Comparison of ENCODE assay signal across 8 cellular contexts in genomic region chr22:42648017-42648367, GRCh38. TPM values are rescaled to one million over a fixed set of nuclear protein-coding genes. Genes with fewer than 3 reads are reported as not detected.
A peak's percentile ranks its signal among the peaks of the same experiment; 100 is the strongest.
DNase-seq lines count a peak whose midpoint lies in the region; ATAC-seq, FAIRE-seq and TF ChIP-seq lines count a peak whose summit lies in the region.

No MANE protein-coding gene starts in this region.

- H3K9me3 Mint-ChIP-seq in H9 = no peaks in the 10 kb centered on the region; a peak in 1 of 5 replicates
- H3K9me3 Mint-ChIP-seq in activated CD4-positive, alpha-beta memory T cell treated with anti-CD3 and anti-CD28 coated beads for 36 hours = no peaks in the 10 kb centered on the region

- no peak overlapping the region for H4K5ac ChIP-seq in H9 (ENCODE audit: insufficient read length, low read depth, low read length)

- H3K79me1 ChIP-seq in H9 (ENCODE audit: insufficient read depth, low read depth, low read length, poor library complexity, severe bottlenecking) = peaks cover 7% of the 10 kb centered on the region

- DNase-seq in H9 = no peak
- DNase-seq in activated CD4-positive, alpha-beta memory T cell treated with anti-CD3 and anti-CD28 coated beads for 36 hours = no peak
- no peak for DNase-seq in GM12891 (ENCODE audit: insufficient read length, low spot score)
- no peak for DNase-seq in hippocampal formation (lab: John Stamatoyannopoulos, UW)

- H4K20me1 ChIP-seq in H9 (ENCODE audit: control insufficient read depth, insufficient read depth, insufficient read length) = no peaks in the 10 kb centered on the region

- H3K23me2 ChIP-seq in H9 (ENCODE audit: insufficient read length, low read depth, low read length, poor library complexity, severe bottlenecking) = peaks cover 13% of the 10 kb centered on the region

- H2BK5ac ChIP-seq in H9 (ENCODE audit: insufficient read length, low read length) = no peak overlapping the region

- no peak overlapping the region for H3K27ac ChIP-seq in H9 (ENCODE audit: insufficient read length, low read depth, low read length)
- H3K27ac ChIP-seq in gastroesophageal sphincter = peak overlapping the region in 3 of 4 donors; percentile 92 to 94 (median 93)
- H3K27ac ChIP-seq in skeletal muscle tissue (ENCODE audit: low read depth, low read length) = peak overlapping the region; percentile 95

- H3K4ac ChIP-seq in H9 (ENCODE audit: low read depth, low read length) = no peak overlapping the region

- H3K9me3 ChIP-seq in H9 (ENCODE audit: control insufficient read depth, low read depth, low read length) (no peaks in the 10 kb centered on the region), gastroesophageal sphincter (no peaks in the 10 kb centered on the region), skeletal muscle tissue (ENCODE audit: control insufficient read depth in 3 of 3, low read length in 3 of 3) (no peaks in the 10 kb centered on the region)

- no peak overlapping the region for H4K8ac ChIP-seq in H9 (replicated peaks; ENCODE audit: insufficient read length, low read depth, low read length)

- TF ChIP-seq POLR2A in gastroesophageal sphincter (IDR thresholded peaks at IDR 0.05) (no peak), GM12891 (IDR thresholded peaks at IDR 0.05; ENCODE audit: low read depth, low read length) (no peak)

- H3K36me3 ChIP-seq in gastroesophageal sphincter (no peaks in the 10 kb centered on the region), skeletal muscle tissue (ENCODE audit: control insufficient read depth in 3 of 3, insufficient read depth in 3 of 3, low read length in 3 of 3) (no peaks in the 10 kb centered on the region)

- H3K27me3 Mint-ChIP-seq in H9 (ENCODE audit: low read depth) = no peaks in the 10 kb centered on the region; the same call in 1 of the 2 replicates
- no peaks in the 10 kb centered on the region for H3K27me3 Mint-ChIP-seq in activated CD4-positive, alpha-beta memory T cell treated with anti-CD3 and anti-CD28 coated beads for 36 hours

- no peak for ATAC-seq in gastroesophageal sphincter
- ATAC-seq in HG03175 (IDR thresholded peaks at IDR 0.05; ENCODE audit: unreplicated experiment) = no peak
- ATAC-seq in GM19397 (IDR thresholded peaks at IDR 0.05; ENCODE audit: unreplicated experiment) = no peak

- H3K23ac ChIP-seq in H9 (ENCODE audit: insufficient read length, low read depth, low read length) = no peak overlapping the region

- TF ChIP-seq CTCF in H9 (conservative IDR thresholded peaks at IDR 0.05) = no peak
- no peak for TF ChIP-seq CTCF in gastroesophageal sphincter (IDR thresholded peaks at IDR 0.05)

- FAIRE-seq in GM12891 (lab: Jason Lieb, UNC) = no peak

- peak overlapping the region; percentile 85 to 98 for H3K4me3 Mint-ChIP-seq in H9
- H3K4me3 Mint-ChIP-seq in activated CD4-positive, alpha-beta memory T cell treated with anti-CD3 and anti-CD28 coated beads for 36 hours = peak overlapping the region; percentile 89

- intact Hi-C loops in activated CD4-positive, alpha-beta memory T cell treated with anti-CD3 and anti-CD28 coated beads for 36 hours (cut with micrococcal nuclease) = loop anchor here (2.0 kb wide), 1 partner anchor 33 kb away; the partner anchor contains the start of gene POLDIP3

- H3T11ph ChIP-seq in H9 (ENCODE audit: low read length) = no peak overlapping the region

- H3K4me1 Mint-ChIP-seq in H9 = peaks cover 29 to 48% of the 10 kb centered on the region in 2 experiments
- peaks cover 22% of the 10 kb centered on the region for H3K4me1 Mint-ChIP-seq in activated CD4-positive, alpha-beta memory T cell treated with anti-CD3 and anti-CD28 coated beads for 36 hours (ENCODE audit: low read depth)

- no peak overlapping the region for H4K91ac ChIP-seq in H9 (ENCODE audit: insufficient read length, low read depth, low read length)

- no CpG with 5 or more reads among the region's 4 CpGs for WGBS in H9 (ENCODE audit: extremely low coverage, insufficient read length, low lambda C conversion rate)
- WGBS in gastroesophageal sphincter (ENCODE audit: low coverage in 1 of 2), 2 donors = 50% methylated on average over 1 of the region's 4 CpGs; no CpG with 5 or more reads in 1 of the 2 donors

- no peak overlapping the region for H2BK12ac ChIP-seq in H9 (ENCODE audit: insufficient read length, low read depth, low read length)

- no peak overlapping the region for H2AFZ ChIP-seq in H9 (ENCODE audit: low read length)

- no peak overlapping the region for H2BK15ac ChIP-seq in H9 (ENCODE audit: low read depth, low read length)

- H2AK5ac ChIP-seq in H9 (ENCODE audit: insufficient read length, low read length) = no peak overlapping the region

- H3K9ac ChIP-seq in H9 (ENCODE audit: extremely low read depth, insufficient read length, low read length) = no peak overlapping the region
- peak overlapping the region; percentile 96 to 99 (median 98) for H3K9ac ChIP-seq in skeletal muscle tissue (ENCODE audit: low read depth in 1 of 3, low read length in 3 of 3)

- H3K56ac ChIP-seq in H9 (ENCODE audit: insufficient read length, low read depth, low read length) = no peak overlapping the region

- no peak overlapping the region for H3K18ac ChIP-seq in H9 (ENCODE audit: insufficient read length, low read depth, low read length)

- TF ChIP-seq EP300 in gastroesophageal sphincter (IDR thresholded peaks at IDR 0.05) = no peak

- no peak overlapping the region for H2BK20ac ChIP-seq in H9 (ENCODE audit: low read depth, low read length, poor library complexity, severe bottlenecking)

- H3K27me3 ChIP-seq in H9 (ENCODE audit: insufficient read depth, low read length) (no peaks in the 10 kb centered on the region), gastroesophageal sphincter (no peaks in the 10 kb centered on the region), skeletal muscle tissue (ENCODE audit: control insufficient read depth in 3 of 3, insufficient read depth in 3 of 3, low read length in 3 of 3) (no peaks in the 10 kb centered on the region)

- peaks cover 7% of the 10 kb centered on the region; the same call in 1 of the 2 replicates for H3K4me1 ChIP-seq in H9 (ENCODE audit: insufficient read depth, low read length)
- peaks cover 0 to 60% (median 54%) of the 10 kb centered on the region in 3 donors for H3K4me1 ChIP-seq in gastroesophageal sphincter
- peaks cover 53 to 59% (median 56%) of the 10 kb centered on the region in 3 donors for H3K4me1 ChIP-seq in skeletal muscle tissue (ENCODE audit: control insufficient read depth in 3 of 3, insufficient read depth in 3 of 3, low read length in 3 of 3)

- H2BK120ac ChIP-seq in H9 (ENCODE audit: low read depth, low read length, poor library complexity, severe bottlenecking) = no peak overlapping the region

- CTCF ChIA-PET in activated CD4-positive, alpha-beta memory T cell treated with anti-CD3 and anti-CD28 coated beads for 36 hours (lab: Charles Lee) = interaction anchor here (0.9 kb wide), 1 partner anchor 27 kb away, joined by 4 read pairs; no protein-coding TSS in a partner anchor

- no peak overlapping the region for H3K27ac Mint-ChIP-seq in H9
- H3K27ac Mint-ChIP-seq in activated CD4-positive, alpha-beta memory T cell treated with anti-CD3 and anti-CD28 coated beads for 36 hours = no peak overlapping the region

- peak overlapping the region; percentile 78 to 87 for H3K4me3 ChIP-seq in gastroesophageal sphincter
- H3K4me3 ChIP-seq in skeletal muscle tissue (ENCODE audit: low read length in 3 of 3) = peak overlapping the region; percentile 98 to 99 (median 99)

- POLR2A ChIA-PET in activated CD4-positive, alpha-beta memory T cell treated with anti-CD3 and anti-CD28 coated beads for 36 hours (lab: Charles Lee) = interaction anchor here (1.0 to 5.7 kb wide), 2 partner anchors 33 to 540 kb away, joined by 3 to 45 read pairs; partner anchors contain the start of gene POLDIP3

- no peaks in the 10 kb centered on the region; the same call in 1 of the 2 replicates for H3K79me2 ChIP-seq in H9 (ENCODE audit: insufficient read depth, low read length)

- H3K36me3 Mint-ChIP-seq in H9 (ENCODE audit: insufficient read depth in 1 of 3, low read depth in 3 of 3) = no peaks in the 10 kb centered on the region
- no peaks in the 10 kb centered on the region for H3K36me3 Mint-ChIP-seq in activated CD4-positive, alpha-beta memory T cell treated with anti-CD3 and anti-CD28 coated beads for 36 hours

- peak overlapping the region; percentile 99 for H3K4me2 ChIP-seq in H9 (ENCODE audit: insufficient read depth, insufficient read length, low read length)

- no peak overlapping the region for H3K14ac ChIP-seq in H9 (ENCODE audit: insufficient read depth, low read length)

TF ChIP-seq in GM12891, 5 proteins besides CTCF, POLR2A, EP300 and RAD21:
- TF ChIP-seq TAF1 (IDR thresholded peaks at IDR 0.05; ENCODE audit: low read depth, low read length) (no peak), PAX5 (IDR thresholded peaks at IDR 0.05; ENCODE audit: insufficient read depth, low read length, severe bottlenecking) (no peak), POLR2AphosphoS5 (IDR thresholded peaks at IDR 0.05; ENCODE audit: low read depth, low read length) (no peak), POU2F2 (IDR thresholded peaks at IDR 0.05; ENCODE audit: low read depth, low read length) (no peak)

RNA-seq across cellular contexts. Expression of gene CYB5R3, which starts 1.2 kb away (rescaled TPM):
- total RNA-seq in H9 (2021) (97.4 and 99.7 TPM in 2 replicates), gastroesophageal sphincter (100 to 1,000 TPM; 127 to 268 (median 155) TPM), skeletal muscle tissue (28.7 TPM)
- total RNA-seq in activated CD4-positive, alpha-beta memory T cell treated with anti-CD3 and anti-CD28 coated beads for 36 hours = 10 to 100 TPM; 73.7 to 77.6 TPM
- polyA plus RNA-seq in GM12891 (2012; ENCODE audit: low read depth, missing spikeins) = 87.7 TPM

RNA-seq across cellular contexts. Expression of gene ATP5MGL, which starts 7.6 kb away (rescaled TPM):
- total RNA-seq in H9 (2021) (0.48 and 0.68 TPM in 2 replicates), gastroesophageal sphincter (1 to 10 TPM in 1 of 4 donors, not detected in 3; 1.8 TPM), skeletal muscle tissue (not detected)
- total RNA-seq in activated CD4-positive, alpha-beta memory T cell treated with anti-CD3 and anti-CD28 coated beads for 36 hours = under 1 TPM; 0.38 to 0.51 TPM
- polyA plus RNA-seq in GM12891 (2012; ENCODE audit: low read depth, missing spikeins) = not detected

RNA-seq across cellular contexts. Expression of gene POLDIP3, which starts 33.3 kb away (rescaled TPM):
- 90.8 and 91.6 TPM in 2 replicates for total RNA-seq in H9 (2021)
- total RNA-seq in activated CD4-positive, alpha-beta memory T cell treated with anti-CD3 and anti-CD28 coated beads for 36 hours = 10 to 100 TPM; 64.6 to 75.3 TPM
- total RNA-seq in gastroesophageal sphincter = 10 to 100 TPM; 30.6 to 50.7 (median 37.2) TPM
- 22.4 TPM for total RNA-seq in skeletal muscle tissue
- 40.1 TPM for polyA plus RNA-seq in GM12891 (2012; ENCODE audit: low read depth, missing spikeins)
